Comparison of ENCODE assay signal across 6 cellular contexts in genomic region chr5:41980870-41981269, GRCh38.
"Had no signal": no experiment of that assay in that cellular context is flagged by ENCODE, and none has a peak within 500 bp of the region (broad histone marks: within the 10 kb centered on the region; RNA-seq: fewer than 3 reads in every experiment).

No MANE protein-coding gene starts in this region.

- ATAC-seq: HepG2 had no signal

- H3K9ac ChIP-seq: KMS-11 had no signal

- H3K27ac ChIP-seq: HL-60, KMS-11 had no signal

- H3K4me2 ChIP-seq: KMS-11 had no signal

- FAIRE-seq: HepG2, HTR-8/SVneo had no signal

- DNase-seq: KBM-7, KG1 had no signal
